In genomic region chr2:43293744-43294695, GRCh38 we compare ENCODE assay signal across 8 cellular contexts.
DNase-seq lines count a peak whose midpoint lies in the region; ATAC-seq, FAIRE-seq and TF ChIP-seq lines count a peak whose summit lies in the region.

No MANE protein-coding gene starts in this region.

- intact Hi-C loops in kidney (cut with DNase I) = no loop called here

- peak overlapping the region; percentile 52 for H3K27ac ChIP-seq in AG04450 (ENCODE audit: low read depth, low read length)
- peak overlapping the region; percentile 84 for H3K27ac ChIP-seq in adipose tissue (ENCODE audit: low read depth, low read length)
- peak overlapping the region; percentile 39 to 49 for H3K27ac ChIP-seq in kidney (ENCODE audit: low read depth in 2 of 2, low read length in 2 of 2)

- H3K4me1 ChIP-seq in kidney (ENCODE audit: control insufficient read depth in 1 of 2, insufficient read depth in 1 of 2, low read depth in 1 of 2, low read length in 2 of 2) = peaks cover 0 to 11% of the 10 kb centered on the region in 2 donors

- peak; percentile 66 for FAIRE-seq in kidney (lab: Jason Lieb, UNC)
- FAIRE-seq in D721Med (lab: Jason Lieb, UNC) = no peak

- 57 to 78% (median 59%) methylated on average over 6 of the region's 6 CpGs for WGBS in adipose tissue, 3 donors

- peak; percentile 94 for DNase-seq in AG04450 (ENCODE audit: low read depth, low spot score)
- peak; percentile 97 for DNase-seq in OCI-M1 (lab: John Stamatoyannopoulos, UW)
- no peak for DNase-seq in kidney
- DNase-seq in stimulated activated CD8-positive, alpha-beta memory T cell treated with anti-CD3 and anti-CD28 coated beads, Interleukin-7, amount 100 ng/mL, for 48 hours (ENCODE audit: extremely low read depth in 1 of 2, low read depth in 1 of 2) = peak; percentile 8 to 49
- no peak for DNase-seq in D721Med (ENCODE audit: insufficient read length, low spot score)

- H3K9me3 ChIP-seq in AG04450 (ENCODE audit: control insufficient read depth, insufficient read depth, low read length) (no peaks in the 10 kb centered on the region; the same call in 1 of the 2 replicates), kidney (ENCODE audit: control insufficient read depth in 1 of 2, low read length in 2 of 2) (no peaks in the 10 kb centered on the region)

- H3K4me3 ChIP-seq in AG04450 (ENCODE audit: low read depth, low read length) (no peak overlapping the region), kidney (ENCODE audit: low read length in 2 of 2) (no peak overlapping the region)

- CTCF ChIA-PET in AG04450 (lab: Charles Lee) = interaction anchor here (1.1 to 1.3 kb wide), 3 partner anchors 16 to 191 kb away, joined by 3 to 5 read pairs (median 4); no protein-coding TSS in a partner anchor

- no peak overlapping the region for H3K9ac ChIP-seq in kidney (ENCODE audit: low read length in 2 of 2)

- peak; percentile 98 for ATAC-seq in GM18519 (IDR thresholded peaks at IDR 0.05; ENCODE audit: low FRiP score, unreplicated experiment)
- ATAC-seq in HG02973 (IDR thresholded peaks at IDR 0.05; ENCODE audit: unreplicated experiment) = peak; percentile 98

- no peaks in the 10 kb centered on the region for H3K27me3 ChIP-seq in AG04450 (ENCODE audit: control insufficient read depth, insufficient read depth, low read length)

- POLR2A ChIA-PET in AG04450 (lab: Yijun Ruan, JAX) = interaction anchor here (0.6 to 0.9 kb wide), 4 partner anchors 19 to 72 kb away, joined by 3 read pairs; no protein-coding TSS in a partner anchor

- TF ChIP-seq CTCF in AG04450 (IDR thresholded peaks at IDR 0.05; ENCODE audit: low read depth, low read length) = no peak
- TF ChIP-seq CTCF in kidney (IDR thresholded peaks at IDR 0.05; ENCODE audit: borderline replicate concordance, extremely low read depth, insufficient read depth) = no peak
- no peak for TF ChIP-seq CTCF in D721Med (IDR thresholded peaks at IDR 0.05; ENCODE audit: insufficient read depth, missing control alignments)

- peaks cover 0 to 4% of the 10 kb centered on the region in 2 donors for H3K36me3 ChIP-seq in kidney (ENCODE audit: control insufficient read depth in 1 of 2, insufficient read depth in 2 of 2, low read length in 2 of 2)

Comparison
In these comparisons a context has a peak if more than half of its experiments do, and no peak if none do; other contexts are left out.
1. DNase-seq: peak in AG04450 (single experiment), OCI-M1 (single experiment) and stimulated activated CD8-positive, alpha-beta memory T cell treated with anti-CD3 and anti-CD28 coated beads, Interleukin-7, amount 100 ng/mL, for 48 hours (2 of 2); none in kidney (single experiment) and D721Med (single experiment).
2. Peak in every context shown above with its lines, with median percentiles within 50 percentile points of each other: H3K27ac ChIP-seq.